In the genomic region with DNA sequence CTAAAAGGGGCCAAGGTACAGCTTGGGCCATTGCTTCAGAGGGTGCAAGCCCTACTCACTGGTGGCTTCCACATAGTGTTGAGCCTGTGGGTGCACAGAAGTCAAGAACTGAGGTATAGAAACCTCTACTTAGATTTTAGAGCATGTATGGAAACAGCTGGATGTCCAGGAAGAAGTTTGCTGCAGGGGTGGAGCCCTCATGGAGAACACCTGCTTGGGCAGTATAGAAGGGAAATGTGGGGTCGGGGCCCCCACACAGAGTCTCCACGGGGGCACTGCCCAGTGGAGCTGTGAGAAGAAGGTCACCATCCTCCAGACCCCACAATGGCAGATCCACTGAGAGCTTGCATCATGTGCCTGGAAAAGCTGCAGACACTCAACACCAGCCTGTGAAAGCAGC, we compare ENCODE assay signal across 1 cellular context.
TF ChIP-seq lines count a peak whose summit lies in the region.

No MANE protein-coding gene starts in this region.

TF ChIP-seq in HepG2, 621 proteins besides CTCF, POLR2A, EP300 and RAD21:
- TF ChIP-seq TOPORS (CRISPR knock-in tag; IDR thresholded peaks at IDR 0.05) (0 out of 2 replicates have a peak, but pooled peaks have one; percentile 30), ZFYVE20 (CRISPR knock-in tag; IDR thresholded peaks at IDR 0.05; ENCODE audit: borderline replicate concordance, low read depth) (no peak), YEATS4 (CRISPR knock-in tag; IDR thresholded peaks at IDR 0.05; ENCODE audit: borderline replicate concordance) (no peak), ZNF720 (CRISPR knock-in tag; IDR thresholded peaks at IDR 0.05) (no peak), ZBTB3 (CRISPR knock-in tag; IDR thresholded peaks at IDR 0.05; ENCODE audit: borderline replicate concordance, low read depth) (no peak)
- TF ChIP-seq, protein P1, sequence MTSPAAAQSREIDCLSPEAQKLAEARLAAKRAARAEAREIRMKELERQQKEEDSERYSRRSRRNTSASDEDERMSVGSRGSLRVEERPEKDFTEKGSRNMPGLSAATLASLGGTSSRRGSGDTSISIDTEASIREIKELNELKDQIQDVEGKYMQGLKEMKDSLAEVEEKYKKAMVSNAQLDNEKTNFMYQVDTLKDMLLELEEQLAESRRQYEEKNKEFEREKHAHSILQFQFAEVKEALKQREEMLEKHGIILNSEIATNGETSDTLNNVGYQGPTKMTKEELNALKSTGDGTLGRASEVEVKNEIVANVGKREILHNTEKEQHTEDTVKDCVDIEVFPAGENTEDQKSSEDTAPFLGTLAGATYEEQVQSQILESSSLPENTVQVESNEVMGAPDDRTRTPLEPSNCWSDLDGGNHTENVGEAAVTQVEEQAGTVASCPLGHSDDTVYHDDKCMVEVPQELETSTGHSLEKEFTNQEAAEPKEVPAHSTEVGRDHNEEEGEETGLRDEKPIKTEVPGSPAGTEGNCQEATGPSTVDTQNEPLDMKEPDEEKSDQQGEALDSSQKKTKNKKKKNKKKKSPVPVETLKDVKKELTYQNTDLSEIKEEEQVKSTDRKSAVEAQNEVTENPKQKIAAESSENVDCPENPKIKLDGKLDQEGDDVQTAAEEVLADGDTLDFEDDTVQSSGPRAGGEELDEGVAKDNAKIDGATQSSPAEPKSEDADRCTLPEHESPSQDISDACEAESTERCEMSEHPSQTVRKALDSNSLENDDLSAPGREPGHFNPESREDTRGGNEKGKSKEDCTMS (CRISPR knock-in tag; conservative IDR thresholded peaks at IDR 0.05) = no peak
- TF ChIP-seq, protein P2, sequence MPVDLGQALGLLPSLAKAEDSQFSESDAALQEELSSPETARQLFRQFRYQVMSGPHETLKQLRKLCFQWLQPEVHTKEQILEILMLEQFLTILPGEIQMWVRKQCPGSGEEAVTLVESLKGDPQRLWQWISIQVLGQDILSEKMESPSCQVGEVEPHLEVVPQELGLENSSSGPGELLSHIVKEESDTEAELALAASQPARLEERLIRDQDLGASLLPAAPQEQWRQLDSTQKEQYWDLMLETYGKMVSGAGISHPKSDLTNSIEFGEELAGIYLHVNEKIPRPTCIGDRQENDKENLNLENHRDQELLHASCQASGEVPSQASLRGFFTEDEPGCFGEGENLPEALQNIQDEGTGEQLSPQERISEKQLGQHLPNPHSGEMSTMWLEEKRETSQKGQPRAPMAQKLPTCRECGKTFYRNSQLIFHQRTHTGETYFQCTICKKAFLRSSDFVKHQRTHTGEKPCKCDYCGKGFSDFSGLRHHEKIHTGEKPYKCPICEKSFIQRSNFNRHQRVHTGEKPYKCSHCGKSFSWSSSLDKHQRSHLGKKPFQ (CRISPR knock-in tag; IDR thresholded peaks at IDR 0.05; ENCODE audit: insufficient replicate concordance) = no peak
- TF ChIP-seq, protein P3, sequence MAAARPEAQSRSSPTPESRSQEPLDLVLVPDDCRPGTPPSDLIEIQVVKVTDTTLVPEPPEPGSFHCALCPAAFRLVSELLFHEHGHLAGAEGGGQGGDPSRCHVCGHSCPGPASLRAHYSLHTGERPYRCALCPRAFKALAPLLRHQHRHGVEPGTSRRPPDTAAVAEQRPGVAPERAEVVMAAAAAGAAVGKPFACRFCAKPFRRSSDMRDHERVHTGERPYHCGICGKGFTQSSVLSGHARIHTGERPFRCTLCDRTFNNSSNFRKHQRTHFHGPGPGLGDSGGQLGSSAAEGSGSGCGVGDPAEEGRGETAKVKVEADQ (CRISPR knock-in tag; IDR thresholded peaks at IDR 0.05; ENCODE audit: borderline replicate concordance) = no peak
